ENCODE assay signal across 1 cellular context in the genomic region with DNA sequence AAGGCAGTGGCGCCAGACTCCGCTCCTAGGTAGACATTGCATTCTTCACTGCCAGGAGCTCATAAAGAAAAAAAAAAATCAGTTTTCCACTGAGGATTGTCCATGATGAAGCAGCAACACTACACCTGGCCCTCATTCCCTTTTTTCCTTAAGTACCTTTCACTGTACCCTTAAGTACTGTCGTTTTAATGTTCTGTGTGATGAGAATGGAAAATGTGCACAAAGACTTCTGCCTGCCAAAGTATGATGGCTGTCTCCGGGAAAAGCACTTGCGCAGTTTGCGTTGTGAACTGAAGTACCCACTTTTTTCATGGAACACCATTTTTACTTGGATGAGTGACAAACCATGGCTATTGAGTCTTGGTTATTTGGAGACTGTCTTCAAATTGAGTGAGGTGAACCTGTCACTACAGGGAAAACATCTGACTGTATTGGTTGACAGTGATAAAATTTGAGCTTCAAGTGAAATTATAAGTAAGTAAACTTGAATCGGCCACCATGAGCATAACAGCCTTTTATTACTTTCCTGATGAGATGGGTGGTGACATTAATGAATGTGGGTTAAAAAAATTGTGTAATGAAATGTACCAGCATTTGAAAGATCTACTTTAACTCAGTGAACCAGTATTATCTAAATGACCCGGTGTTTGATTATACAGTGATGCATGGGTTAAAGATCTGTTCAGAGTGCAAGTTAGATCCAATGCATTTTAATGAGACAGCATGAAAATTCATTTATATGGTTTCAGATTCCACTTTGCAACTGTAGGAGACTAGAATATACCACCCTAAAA.
TF ChIP-seq lines count a peak whose summit lies in the region.

No MANE protein-coding gene starts in this region.

TF ChIP-seq in SK-N-SH treated with all-trans-retinoic acid at 6 μM for 48 hours, 23 proteins besides CTCF, POLR2A, EP300 and RAD21 (continued from another document):
- no peak for TF ChIP-seq GLIS3 (CRISPR knock-in tag; IDR thresholded peaks at IDR 0.05)
- no peak for TF ChIP-seq BACH2 (CRISPR knock-in tag; IDR thresholded peaks at IDR 0.05; ENCODE audit: borderline replicate concordance)
- no peak for TF ChIP-seq RARB (CRISPR knock-in tag; IDR thresholded peaks at IDR 0.05)
- no peak for TF ChIP-seq PPARA (CRISPR knock-in tag; IDR thresholded peaks at IDR 0.05; ENCODE audit: borderline replicate concordance)
- no peak for TF ChIP-seq SNAI2 (CRISPR knock-in tag; IDR thresholded peaks at IDR 0.05)
- TF ChIP-seq, protein P1, sequence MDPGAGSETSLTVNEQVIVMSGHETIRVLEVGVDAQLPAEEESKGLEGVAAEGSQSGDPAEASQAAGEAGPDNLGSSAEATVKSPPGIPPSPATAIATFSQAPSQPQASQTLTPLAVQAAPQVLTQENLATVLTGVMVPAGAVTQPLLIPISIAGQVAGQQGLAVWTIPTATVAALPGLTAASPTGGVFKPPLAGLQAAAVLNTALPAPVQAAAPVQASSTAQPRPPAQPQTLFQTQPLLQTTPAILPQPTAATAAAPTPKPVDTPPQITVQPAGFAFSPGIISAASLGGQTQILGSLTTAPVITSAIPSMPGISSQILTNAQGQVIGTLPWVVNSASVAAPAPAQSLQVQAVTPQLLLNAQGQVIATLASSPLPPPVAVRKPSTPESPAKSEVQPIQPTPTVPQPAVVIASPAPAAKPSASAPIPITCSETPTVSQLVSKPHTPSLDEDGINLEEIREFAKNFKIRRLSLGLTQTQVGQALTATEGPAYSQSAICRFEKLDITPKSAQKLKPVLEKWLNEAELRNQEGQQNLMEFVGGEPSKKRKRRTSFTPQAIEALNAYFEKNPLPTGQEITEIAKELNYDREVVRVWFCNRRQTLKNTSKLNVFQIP (CRISPR knock-in tag; IDR thresholded peaks at IDR 0.05; ENCODE audit: borderline replicate concordance, low read depth), result no peak
- no peak for TF ChIP-seq OSR1 (CRISPR knock-in tag; IDR thresholded peaks at IDR 0.05)
- TF ChIP-seq ZFP3 (CRISPR knock-in tag; IDR thresholded peaks at IDR 0.05), result no peak
- no peak for TF ChIP-seq TCF4 (CRISPR knock-in tag; IDR thresholded peaks at IDR 0.05; ENCODE audit: borderline replicate concordance)
- TF ChIP-seq, protein P2, sequence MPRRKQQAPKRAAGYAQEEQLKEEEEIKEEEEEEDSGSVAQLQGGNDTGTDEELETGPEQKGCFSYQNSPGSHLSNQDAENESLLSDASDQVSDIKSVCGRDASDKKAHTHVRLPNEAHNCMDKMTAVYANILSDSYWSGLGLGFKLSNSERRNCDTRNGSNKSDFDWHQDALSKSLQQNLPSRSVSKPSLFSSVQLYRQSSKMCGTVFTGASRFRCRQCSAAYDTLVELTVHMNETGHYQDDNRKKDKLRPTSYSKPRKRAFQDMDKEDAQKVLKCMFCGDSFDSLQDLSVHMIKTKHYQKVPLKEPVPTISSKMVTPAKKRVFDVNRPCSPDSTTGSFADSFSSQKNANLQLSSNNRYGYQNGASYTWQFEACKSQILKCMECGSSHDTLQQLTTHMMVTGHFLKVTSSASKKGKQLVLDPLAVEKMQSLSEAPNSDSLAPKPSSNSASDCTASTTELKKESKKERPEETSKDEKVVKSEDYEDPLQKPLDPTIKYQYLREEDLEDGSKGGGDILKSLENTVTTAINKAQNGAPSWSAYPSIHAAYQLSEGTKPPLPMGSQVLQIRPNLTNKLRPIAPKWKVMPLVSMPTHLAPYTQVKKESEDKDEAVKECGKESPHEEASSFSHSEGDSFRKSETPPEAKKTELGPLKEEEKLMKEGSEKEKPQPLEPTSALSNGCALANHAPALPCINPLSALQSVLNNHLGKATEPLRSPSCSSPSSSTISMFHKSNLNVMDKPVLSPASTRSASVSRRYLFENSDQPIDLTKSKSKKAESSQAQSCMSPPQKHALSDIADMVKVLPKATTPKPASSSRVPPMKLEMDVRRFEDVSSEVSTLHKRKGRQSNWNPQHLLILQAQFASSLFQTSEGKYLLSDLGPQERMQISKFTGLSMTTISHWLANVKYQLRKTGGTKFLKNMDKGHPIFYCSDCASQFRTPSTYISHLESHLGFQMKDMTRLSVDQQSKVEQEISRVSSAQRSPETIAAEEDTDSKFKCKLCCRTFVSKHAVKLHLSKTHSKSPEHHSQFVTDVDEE (CRISPR knock-in tag; IDR thresholded peaks at IDR 0.05), result no peak
- no peak for TF ChIP-seq ZNF70 (CRISPR knock-in tag; IDR thresholded peaks at IDR 0.05)
- no peak for TF ChIP-seq TOX (CRISPR knock-in tag; IDR thresholded peaks at IDR 0.05; ENCODE audit: borderline replicate concordance)
- TF ChIP-seq ZNF565 (CRISPR knock-in tag; conservative IDR thresholded peaks at IDR 0.05; ENCODE audit: low read depth), result no peak
- no peak for TF ChIP-seq ZNF8 (CRISPR knock-in tag; IDR thresholded peaks at IDR 0.05)
- TF ChIP-seq ZFP30 (CRISPR knock-in tag; IDR thresholded peaks at IDR 0.05), result no peak
- TF ChIP-seq PATZ1 (CRISPR knock-in tag; IDR thresholded peaks at IDR 0.05; ENCODE audit: borderline replicate concordance), result no peak
